ENCODE assay signal across 11 cellular contexts in the genomic region with DNA sequence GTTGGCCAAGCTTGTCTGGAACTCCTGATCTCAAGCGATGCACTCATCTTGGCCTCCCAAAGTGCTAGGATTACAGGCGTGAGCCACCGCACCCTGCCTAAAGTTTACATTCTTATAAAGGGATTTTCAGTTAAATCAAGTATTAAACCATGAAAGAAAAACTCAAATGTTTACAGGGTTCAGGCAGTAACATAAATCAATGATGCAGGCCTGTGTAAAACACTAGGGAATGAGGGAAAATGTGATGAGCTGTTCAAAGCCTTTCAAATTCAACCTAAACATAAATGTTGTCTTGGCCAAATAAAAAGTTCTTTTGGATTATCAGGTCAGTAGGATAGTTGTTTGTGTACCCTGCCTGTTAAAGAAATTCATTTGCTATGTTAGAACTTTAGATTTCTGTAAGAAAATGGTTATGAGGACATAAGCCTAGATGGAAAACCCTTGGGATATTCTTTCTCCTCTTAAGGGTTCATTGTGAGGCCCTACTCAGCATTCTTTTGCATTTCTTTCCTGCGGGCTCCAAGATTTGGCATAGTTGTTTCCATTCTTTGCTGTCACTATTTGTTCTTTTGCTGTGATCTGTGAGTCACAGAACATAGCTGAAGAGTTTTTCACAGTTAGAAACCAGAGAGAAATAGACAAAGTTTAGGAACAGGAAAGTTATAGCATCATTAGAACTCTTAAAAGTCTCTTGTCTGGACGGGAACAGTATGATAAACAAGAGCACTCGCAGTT. TPM values are rescaled to one million over a fixed set of nuclear protein-coding genes. Genes with fewer than 3 reads are reported as not detected.
DNase-seq lines count a peak whose midpoint lies in the region; ATAC-seq, FAIRE-seq and TF ChIP-seq lines count a peak whose summit lies in the region.
"Had no signal": no experiment of that assay in that cellular context is flagged by ENCODE, and none has a peak within 500 bp of the region (broad histone marks: within the 10 kb centered on the region; RNA-seq: fewer than 3 reads in every experiment).

No MANE protein-coding gene starts in this region.

- dilution Hi-C loops in endothelial cell of umbilical vein (cut with MboI; ENCODE audit: extremely low pct_ligation_motif_present, low sequenced_read_pairs), result no loop called here

- H4K91ac ChIP-seq in mesenchymal stem cell (ENCODE audit: low read length), result no peak overlapping the region

- H3K9ac ChIP-seq in endothelial cell of umbilical vein (replicated peaks; ENCODE audit: extremely low read depth, insufficient read depth, low read length) (no peak overlapping the region), mesenchymal stem cell (ENCODE audit: low read length) (peak overlapping the region; percentile 61)

- no peak overlapping the region for H3K4ac ChIP-seq in mesenchymal stem cell (ENCODE audit: low read depth in 1 of 2, low read length in 2 of 2)

- H3K79me1 ChIP-seq in mesenchymal stem cell (replicated peaks; ENCODE audit: low read length, poor library complexity, severe bottlenecking), result peaks cover 3% of the 10 kb centered on the region

- H2AFZ ChIP-seq in endothelial cell of umbilical vein (ENCODE audit: low read depth, low read length), result peak overlapping the region; percentile 44
- no peak overlapping the region for H2AFZ ChIP-seq in mesenchymal stem cell (ENCODE audit: low read depth, low read length)

- H3K18ac ChIP-seq in mesenchymal stem cell (ENCODE audit: low read depth in 1 of 2, low read length in 2 of 2), result peak overlapping the region in 1 of 2 experiments; percentile 45

- ATAC-seq in upper lobe of right lung, result peak; percentile 60
- ATAC-seq in GM18870 (IDR thresholded peaks at IDR 0.05; ENCODE audit: unreplicated experiment), result no peak
- ATAC-seq: effector memory CD8-positive, alpha-beta T cell; Right ventricle myocardium inferior had no signal

- H3K27me3 ChIP-seq in endothelial cell of umbilical vein (ENCODE audit: control insufficient read depth in 2 of 2, insufficient read depth in 2 of 2, low read length in 2 of 2) (no peaks in the 10 kb centered on the region), mesenchymal stem cell (ENCODE audit: control insufficient read depth in 1 of 2, insufficient read depth in 1 of 2, low read length in 2 of 2) (no peaks in the 10 kb centered on the region), upper lobe of right lung (no peaks in the 10 kb centered on the region)

- H2BK12ac ChIP-seq in mesenchymal stem cell (ENCODE audit: low read length in 2 of 2), result no peak overlapping the region

- CTCF ChIA-PET in endothelial cell of umbilical vein (lab: Charles Lee), result no interaction called here

- H2BK120ac ChIP-seq in mesenchymal stem cell (ENCODE audit: low read depth, low read length), result peak overlapping the region; percentile 67

- no peaks in the 10 kb centered on the region for H3K9me1 ChIP-seq in endothelial cell of umbilical vein (replicated peaks; ENCODE audit: control insufficient read depth, extremely low read depth, insufficient read depth, low read length)

- 48% methylated on average over 4 of the region's 6 CpGs for WGBS in mesenchymal stem cell

- no peak overlapping the region for H4K8ac ChIP-seq in mesenchymal stem cell (ENCODE audit: low read length)

- H3K14ac ChIP-seq in mesenchymal stem cell (ENCODE audit: low read length in 2 of 2), result no peak overlapping the region

- intact Hi-C loops in endothelial cell of umbilical vein (cut with micrococcal nuclease) (loop anchor here (5.0 kb wide), 2 partner anchors 433 to 1758 kb away; no protein-coding TSS in a partner anchor), upper lobe of right lung (cut with DNase I) (no loop called here)

- no peak for FAIRE-seq in endothelial cell of umbilical vein (lab: Jason Lieb, UNC)

- H3K4me3 ChIP-seq in endothelial cell of umbilical vein (replicated peaks in 1 of 3; ENCODE audit: insufficient read depth in 1 of 3, low read depth in 1 of 3, low read length in 3 of 3) (no peak overlapping the region), mesenchymal stem cell (ENCODE audit: insufficient read depth in 1 of 2, low read depth in 1 of 2, low read length in 2 of 2) (peak overlapping the region in 1 of 2 experiments; percentile 23), upper lobe of right lung (no peak overlapping the region)

- no peaks in the 10 kb centered on the region for H4K20me1 ChIP-seq in endothelial cell of umbilical vein (replicated peaks; ENCODE audit: control insufficient read depth, extremely low read depth, insufficient read depth, low read length)

- POLR2A ChIA-PET in endothelial cell of umbilical vein (lab: Charles Lee), result no interaction called here

- H3K4me2 ChIP-seq in endothelial cell of umbilical vein (ENCODE audit: insufficient read depth, low read length) (no peak overlapping the region), mesenchymal stem cell (ENCODE audit: low read length, poor library complexity, severe bottlenecking) (peak overlapping the region; percentile 4)

- TF ChIP-seq CTCF in endothelial cell of umbilical vein (IDR thresholded peaks at IDR 0.05; ENCODE audit: extremely low read depth in 1 of 2, insufficient read depth in 1 of 2, low read depth in 1 of 2, low read length in 2 of 2), result no peak
- TF ChIP-seq CTCF in upper lobe of right lung (IDR thresholded peaks at IDR 0.05), result no peak

- H3K27ac ChIP-seq in endothelial cell of umbilical vein (ENCODE audit: insufficient read depth, low read depth, low read length) (no peak overlapping the region), mesenchymal stem cell (ENCODE audit: low read length, poor library complexity, severe bottlenecking) (peak overlapping the region; percentile 86), upper lobe of right lung (peak overlapping the region; percentile 60)

- no peak overlapping the region for H3K23ac ChIP-seq in mesenchymal stem cell (ENCODE audit: low read length in 2 of 2)

- H2AK5ac ChIP-seq in mesenchymal stem cell (ENCODE audit: low read length, severe bottlenecking), result peak overlapping the region; percentile 46

- no peaks in the 10 kb centered on the region for H3K36me3 ChIP-seq in endothelial cell of umbilical vein (ENCODE audit: control insufficient read depth in 2 of 2, extremely low read depth in 1 of 2, insufficient read depth in 2 of 2, low read length in 2 of 2)
- no peaks in the 10 kb centered on the region for H3K36me3 ChIP-seq in mesenchymal stem cell (ENCODE audit: control insufficient read depth in 1 of 2, insufficient read depth in 2 of 2, low read depth in 1 of 2, low read length in 2 of 2)
- H3K36me3 ChIP-seq in upper lobe of right lung, result no peaks in the 10 kb centered on the region

- H3K9me3 ChIP-seq in endothelial cell of umbilical vein (replicated peaks; ENCODE audit: control insufficient read depth, insufficient read depth, low read length), result no peaks in the 10 kb centered on the region
- H3K9me3 ChIP-seq in mesenchymal stem cell (ENCODE audit: control insufficient read depth, low read length), result no peaks in the 10 kb centered on the region
- H3K9me3 ChIP-seq in upper lobe of right lung, result no peaks in the 10 kb centered on the region

- H3K4me1 ChIP-seq in endothelial cell of umbilical vein (ENCODE audit: control insufficient read depth, extremely low read depth, insufficient read depth, low read length), result no peaks in the 10 kb centered on the region
- H3K4me1 ChIP-seq in mesenchymal stem cell (ENCODE audit: control insufficient read depth, insufficient read depth, low read depth, low read length), result peaks cover 2% of the 10 kb centered on the region
- H3K4me1 ChIP-seq in upper lobe of right lung, result no peaks in the 10 kb centered on the region

- no peak overlapping the region for H2BK15ac ChIP-seq in mesenchymal stem cell (ENCODE audit: low read depth, poor library complexity, severe bottlenecking)

- no TSS peak for BruUV-seq in endothelial cell of umbilical vein (replicated peaks; lab: Mats Ljungman, UMichigan)

- no peaks in the 10 kb centered on the region for H3K79me2 ChIP-seq in endothelial cell of umbilical vein (ENCODE audit: control insufficient read depth, insufficient read depth, low read length)

- TF ChIP-seq POLR2A in endothelial cell of umbilical vein (IDR thresholded peaks at IDR 0.05; ENCODE audit: low read depth, low read length), result no peak

- no peak overlapping the region for H2BK5ac ChIP-seq in mesenchymal stem cell (ENCODE audit: low read depth, low read length, poor library complexity, severe bottlenecking)

- peak; percentile 69 for DNase-seq in M059J (ENCODE audit: low read depth)
- no peak for DNase-seq in endothelial cell of umbilical vein (ENCODE audit: low read depth, low spot score)
- DNase-seq in mesenchymal stem cell, result peak; percentile 80
- DNase-seq in upper lobe of right lung, result no peak
- DNase-seq in NCI-H2107 (lab: John Stamatoyannopoulos, UW), result no peak
- no peak for DNase-seq in NCI-H1105 (lab: John Stamatoyannopoulos, UW)
- DNase-seq: effector memory CD8-positive, alpha-beta T cell; NCI-H526; retina had no signal

TF ChIP-seq in endothelial cell of umbilical vein, 7 proteins besides CTCF, POLR2A, EP300 and RAD21 (continues in another document):
- peak; percentile 1 for TF ChIP-seq JUN (IDR thresholded peaks at IDR 0.05; ENCODE audit: borderline replicate concordance, insufficient read depth, insufficient read length, low read depth)

RNA-seq across cellular contexts. Expression of a gene that starts 8.9 kb away (rescaled TPM):
- 17.2 and 29.2 TPM in 2 replicates for total RNA-seq in M059J (2014; rRNA removed; shearing (Covaris generic))
- total RNA-seq in endothelial cell of umbilical vein, result 77.9 and 84.1 TPM in 2 replicates
- polyA plus RNA-seq in endothelial cell of umbilical vein, result 18.9 and 23.6 TPM in 2 replicates
- 31.4 and 31.8 TPM in 2 replicates for polyA plus RNA-seq in endothelial cell of umbilical vein (2011; cell fraction: cytosol; rRNA removed)
- 143 and 287 TPM in 2 replicates for polyA plus RNA-seq in endothelial cell of umbilical vein (2011; cell fraction: nucleus; rRNA removed)
- 54.4 and 73.1 TPM in 2 replicates for polyA plus RNA-seq in endothelial cell of umbilical vein (2012)
- 16.1 and 23.5 TPM in 2 replicates for polyA minus RNA-seq in endothelial cell of umbilical vein
- 11.6 TPM for polyA minus RNA-seq in endothelial cell of umbilical vein (2011; cell fraction: cytosol; rRNA and poly(A)+ RNA removed)
- polyA minus RNA-seq in endothelial cell of umbilical vein (2011; cell fraction: nucleus; rRNA and poly(A)+ RNA removed), result 51.8 and 84.4 TPM in 2 replicates
- 75.6 TPM for polyA plus RNA-seq in mesenchymal stem cell (2013, experiment 1 of 2)
- polyA plus RNA-seq in mesenchymal stem cell (2013, experiment 2 of 2), result 74.9 TPM
- 85.0 TPM for total RNA-seq in upper lobe of right lung

RNA-seq across cellular contexts. Expression of a gene that starts 42.1 kb away (rescaled TPM):
- 8.2 and 8.4 TPM in 2 replicates for total RNA-seq in M059J (2014; rRNA removed; shearing (Covaris generic))
- total RNA-seq in endothelial cell of umbilical vein (not detected in 2 replicates), upper lobe of right lung (2.7 TPM)
- 0.01 TPM in 1 of 2 replicates, not detected in the other for polyA plus RNA-seq in endothelial cell of umbilical vein
- polyA plus RNA-seq in endothelial cell of umbilical vein (2011; cell fraction: cytosol; rRNA removed), result not detected in 2 replicates
- 0.01 and 0.07 TPM in 2 replicates for polyA plus RNA-seq in endothelial cell of umbilical vein (2011; cell fraction: nucleus; rRNA removed)
- not detected in 2 replicates for polyA plus RNA-seq in endothelial cell of umbilical vein (2012)
- polyA minus RNA-seq in endothelial cell of umbilical vein, result not detected in 2 replicates
- not detected for polyA minus RNA-seq in endothelial cell of umbilical vein (2011; cell fraction: cytosol; rRNA and poly(A)+ RNA removed)
- not detected in 2 replicates for polyA minus RNA-seq in endothelial cell of umbilical vein (2011; cell fraction: nucleus; rRNA and poly(A)+ RNA removed)
- polyA plus RNA-seq in mesenchymal stem cell (2013, experiment 1 of 2), result 0.01 TPM
- 0.03 TPM for polyA plus RNA-seq in mesenchymal stem cell (2013, experiment 2 of 2)

Comparison
In these comparisons a context has a peak if more than half of its experiments do, and no peak if none do; other contexts are left out.
1. DNase-seq: peak in M059J (single experiment) and mesenchymal stem cell (single experiment); none in endothelial cell of umbilical vein (single experiment), upper lobe of right lung (single experiment), NCI-H2107 (single experiment) and NCI-H1105 (single experiment).